Comparison of ENCODE assay signal across 29 cellular contexts in genomic region chr15:58958811-58959210, GRCh38.
"Had no signal": no experiment of that assay in that cellular context is flagged by ENCODE, and none has a peak within 500 bp of the region (broad histone marks: within the 10 kb centered on the region; RNA-seq: fewer than 3 reads in every experiment).

No MANE protein-coding gene starts in this region.

- DNase-seq: activated effector memory CD4-positive, alpha-beta T cell treated with anti-CD3 and anti-CD28 coated beads, Interleukin-2, amount 50 U/mL, for 16 hours; activated effector memory CD4-positive, alpha-beta T cell treated with Interleukin-2 at 50 U/mL for 16 hours; activated gamma-delta T cell; activated gamma-delta T cell treated with Interleukin-2 at 50 U/mL for 16 hours; activated naive CD4-positive, alpha-beta T cell; activated naive CD4-positive, alpha-beta T cell treated with anti-CD3 and anti-CD28 coated beads for 36 hours; activated naive CD4-positive, alpha-beta T cell treated with anti-CD3 and anti-CD28 coated beads, Interleukin-2, amount 10 ng/mL, durations not matched to agents 7 days and 5 days; activated naive CD4-positive, alpha-beta T cell treated with anti-CD3 and anti-CD28 coated beads, Interleukin-2, amount 50 U/mL, for 16 hours; activated naive CD4-positive, alpha-beta T cell treated with Interleukin-2 at 50 U/mL for 16 hours; activated naive CD8-positive, alpha-beta T cell treated with anti-CD3 and anti-CD28 coated beads for 36 hours; activated naive CD8-positive, alpha-beta T cell treated with anti-CD3 and anti-CD28 coated beads, Interleukin-2, amount 10 ng/mL, durations not matched to agents 7 days and 5 days; activated naive CD8-positive, alpha-beta T cell treated with anti-CD3 and anti-CD28 coated beads, Interleukin-2, amount 50 U/mL, for 24 hours; activated T-cell treated with anti-CD3 and anti-CD28 coated beads, Interleukin-2, amount 50 U/mL, for 1 hour; activated T-cell treated with anti-CD3 and anti-CD28 coated beads, Interleukin-2, amount 50 U/mL, for 24 hours; activated T-cell treated with anti-CD3 and anti-CD28 coated beads, Interleukin-2, amount 50 U/mL, for 4 hours; activated T-cell treated with anti-CD3 and anti-CD28 coated beads, Interleukin-2, amount 50 U/mL, for 48 hours; activated T-cell treated with anti-CD3 and anti-CD28 coated beads, Interleukin-2, amount 50 U/mL, for 72 hours; amniotic stem cell; amygdala; anterior cingulate cortex; aorta; body of pancreas; brain microvascular endothelial cell; caudate nucleus; central memory CD4-positive, alpha-beta T cell; cerebellar nuclear complex had no signal

- H3K27me3 ChIP-seq: ascending aorta, body of pancreas, brain microvascular endothelial cell, breast epithelium, cardiac muscle cell had no signal

- H3K9me3 ChIP-seq: ascending aorta, body of pancreas, breast epithelium had no signal

- H3K4me3 ChIP-seq: ascending aorta, body of pancreas, breast epithelium, cardiac muscle cell had no signal

- H3K36me3 ChIP-seq: ascending aorta, brain microvascular endothelial cell, breast epithelium, cardiac muscle cell had no signal

- H3K27ac ChIP-seq: ascending aorta, body of pancreas, brain microvascular endothelial cell, breast epithelium, cardiac muscle cell had no signal

- H3K4me1 ChIP-seq: ascending aorta, body of pancreas, breast epithelium had no signal
